Comparison of ENCODE assay signal across 1 cellular context in the genomic region with DNA sequence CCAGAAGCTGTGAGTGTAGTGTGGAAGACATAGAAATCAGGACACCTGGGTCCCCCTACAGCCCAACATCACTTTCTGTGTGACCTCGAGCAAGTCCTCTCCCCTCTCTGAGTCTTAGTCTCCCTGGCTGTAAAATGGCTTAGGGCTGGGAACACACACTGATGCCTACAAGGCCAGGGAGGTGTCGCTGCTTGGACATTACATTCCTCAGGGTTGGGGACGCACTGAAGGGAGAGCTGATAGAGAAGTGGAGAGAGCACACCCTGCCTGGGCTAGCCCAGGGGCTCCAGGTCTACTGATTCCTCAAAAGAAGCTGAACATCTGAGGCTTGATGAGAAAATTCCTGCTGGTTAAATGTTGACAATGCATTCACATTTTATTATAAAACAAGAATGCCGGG.
TF ChIP-seq lines count a peak whose summit lies in the region.

No MANE protein-coding gene starts in this region.

TF ChIP-seq in H1, 55 proteins besides CTCF, POLR2A, EP300 and RAD21:
- no peak for TF ChIP-seq ASH2L (IDR thresholded peaks at IDR 0.05; ENCODE audit: low read length)
- TF ChIP-seq SUZ12 (IDR thresholded peaks at IDR 0.05; ENCODE audit: low read length) = no peak
- TF ChIP-seq, protein P1, sequence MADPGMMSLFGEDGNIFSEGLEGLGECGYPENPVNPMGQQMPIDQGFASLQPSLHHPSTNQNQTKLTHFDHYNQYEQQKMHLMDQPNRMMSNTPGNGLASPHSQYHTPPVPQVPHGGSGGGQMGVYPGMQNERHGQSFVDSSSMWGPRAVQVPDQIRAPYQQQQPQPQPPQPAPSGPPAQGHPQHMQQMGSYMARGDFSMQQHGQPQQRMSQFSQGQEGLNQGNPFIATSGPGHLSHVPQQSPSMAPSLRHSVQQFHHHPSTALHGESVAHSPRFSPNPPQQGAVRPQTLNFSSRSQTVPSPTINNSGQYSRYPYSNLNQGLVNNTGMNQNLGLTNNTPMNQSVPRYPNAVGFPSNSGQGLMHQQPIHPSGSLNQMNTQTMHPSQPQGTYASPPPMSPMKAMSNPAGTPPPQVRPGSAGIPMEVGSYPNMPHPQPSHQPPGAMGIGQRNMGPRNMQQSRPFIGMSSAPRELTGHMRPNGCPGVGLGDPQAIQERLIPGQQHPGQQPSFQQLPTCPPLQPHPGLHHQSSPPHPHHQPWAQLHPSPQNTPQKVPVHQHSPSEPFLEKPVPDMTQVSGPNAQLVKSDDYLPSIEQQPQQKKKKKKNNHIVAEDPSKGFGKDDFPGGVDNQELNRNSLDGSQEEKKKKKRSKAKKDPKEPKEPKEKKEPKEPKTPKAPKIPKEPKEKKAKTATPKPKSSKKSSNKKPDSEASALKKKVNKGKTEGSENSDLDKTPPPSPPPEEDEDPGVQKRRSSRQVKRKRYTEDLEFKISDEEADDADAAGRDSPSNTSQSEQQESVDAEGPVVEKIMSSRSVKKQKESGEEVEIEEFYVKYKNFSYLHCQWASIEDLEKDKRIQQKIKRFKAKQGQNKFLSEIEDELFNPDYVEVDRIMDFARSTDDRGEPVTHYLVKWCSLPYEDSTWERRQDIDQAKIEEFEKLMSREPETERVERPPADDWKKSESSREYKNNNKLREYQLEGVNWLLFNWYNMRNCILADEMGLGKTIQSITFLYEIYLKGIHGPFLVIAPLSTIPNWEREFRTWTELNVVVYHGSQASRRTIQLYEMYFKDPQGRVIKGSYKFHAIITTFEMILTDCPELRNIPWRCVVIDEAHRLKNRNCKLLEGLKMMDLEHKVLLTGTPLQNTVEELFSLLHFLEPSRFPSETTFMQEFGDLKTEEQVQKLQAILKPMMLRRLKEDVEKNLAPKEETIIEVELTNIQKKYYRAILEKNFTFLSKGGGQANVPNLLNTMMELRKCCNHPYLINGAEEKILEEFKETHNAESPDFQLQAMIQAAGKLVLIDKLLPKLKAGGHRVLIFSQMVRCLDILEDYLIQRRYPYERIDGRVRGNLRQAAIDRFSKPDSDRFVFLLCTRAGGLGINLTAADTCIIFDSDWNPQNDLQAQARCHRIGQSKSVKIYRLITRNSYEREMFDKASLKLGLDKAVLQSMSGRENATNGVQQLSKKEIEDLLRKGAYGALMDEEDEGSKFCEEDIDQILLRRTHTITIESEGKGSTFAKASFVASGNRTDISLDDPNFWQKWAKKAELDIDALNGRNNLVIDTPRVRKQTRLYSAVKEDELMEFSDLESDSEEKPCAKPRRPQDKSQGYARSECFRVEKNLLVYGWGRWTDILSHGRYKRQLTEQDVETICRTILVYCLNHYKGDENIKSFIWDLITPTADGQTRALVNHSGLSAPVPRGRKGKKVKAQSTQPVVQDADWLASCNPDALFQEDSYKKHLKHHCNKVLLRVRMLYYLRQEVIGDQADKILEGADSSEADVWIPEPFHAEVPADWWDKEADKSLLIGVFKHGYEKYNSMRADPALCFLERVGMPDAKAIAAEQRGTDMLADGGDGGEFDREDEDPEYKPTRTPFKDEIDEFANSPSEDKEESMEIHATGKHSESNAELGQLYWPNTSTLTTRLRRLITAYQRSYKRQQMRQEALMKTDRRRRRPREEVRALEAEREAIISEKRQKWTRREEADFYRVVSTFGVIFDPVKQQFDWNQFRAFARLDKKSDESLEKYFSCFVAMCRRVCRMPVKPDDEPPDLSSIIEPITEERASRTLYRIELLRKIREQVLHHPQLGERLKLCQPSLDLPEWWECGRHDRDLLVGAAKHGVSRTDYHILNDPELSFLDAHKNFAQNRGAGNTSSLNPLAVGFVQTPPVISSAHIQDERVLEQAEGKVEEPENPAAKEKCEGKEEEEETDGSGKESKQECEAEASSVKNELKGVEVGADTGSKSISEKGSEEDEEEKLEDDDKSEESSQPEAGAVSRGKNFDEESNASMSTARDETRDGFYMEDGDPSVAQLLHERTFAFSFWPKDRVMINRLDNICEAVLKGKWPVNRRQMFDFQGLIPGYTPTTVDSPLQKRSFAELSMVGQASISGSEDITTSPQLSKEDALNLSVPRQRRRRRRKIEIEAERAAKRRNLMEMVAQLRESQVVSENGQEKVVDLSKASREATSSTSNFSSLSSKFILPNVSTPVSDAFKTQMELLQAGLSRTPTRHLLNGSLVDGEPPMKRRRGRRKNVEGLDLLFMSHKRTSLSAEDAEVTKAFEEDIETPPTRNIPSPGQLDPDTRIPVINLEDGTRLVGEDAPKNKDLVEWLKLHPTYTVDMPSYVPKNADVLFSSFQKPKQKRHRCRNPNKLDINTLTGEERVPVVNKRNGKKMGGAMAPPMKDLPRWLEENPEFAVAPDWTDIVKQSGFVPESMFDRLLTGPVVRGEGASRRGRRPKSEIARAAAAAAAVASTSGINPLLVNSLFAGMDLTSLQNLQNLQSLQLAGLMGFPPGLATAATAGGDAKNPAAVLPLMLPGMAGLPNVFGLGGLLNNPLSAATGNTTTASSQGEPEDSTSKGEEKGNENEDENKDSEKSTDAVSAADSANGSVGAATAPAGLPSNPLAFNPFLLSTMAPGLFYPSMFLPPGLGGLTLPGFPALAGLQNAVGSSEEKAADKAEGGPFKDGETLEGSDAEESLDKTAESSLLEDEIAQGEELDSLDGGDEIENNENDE (IDR thresholded peaks at IDR 0.05; ENCODE audit: insufficient replicate concordance, low read length) = no peak
- no peak for TF ChIP-seq POU5F1 (IDR thresholded peaks at IDR 0.05; ENCODE audit: low read depth, low read length)
- TF ChIP-seq, protein P2, sequence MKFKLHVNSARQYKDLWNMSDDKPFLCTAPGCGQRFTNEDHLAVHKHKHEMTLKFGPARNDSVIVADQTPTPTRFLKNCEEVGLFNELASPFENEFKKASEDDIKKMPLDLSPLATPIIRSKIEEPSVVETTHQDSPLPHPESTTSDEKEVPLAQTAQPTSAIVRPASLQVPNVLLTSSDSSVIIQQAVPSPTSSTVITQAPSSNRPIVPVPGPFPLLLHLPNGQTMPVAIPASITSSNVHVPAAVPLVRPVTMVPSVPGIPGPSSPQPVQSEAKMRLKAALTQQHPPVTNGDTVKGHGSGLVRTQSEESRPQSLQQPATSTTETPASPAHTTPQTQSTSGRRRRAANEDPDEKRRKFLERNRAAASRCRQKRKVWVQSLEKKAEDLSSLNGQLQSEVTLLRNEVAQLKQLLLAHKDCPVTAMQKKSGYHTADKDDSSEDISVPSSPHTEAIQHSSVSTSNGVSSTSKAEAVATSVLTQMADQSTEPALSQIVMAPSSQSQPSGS (IDR thresholded peaks at IDR 0.05; ENCODE audit: low read length) = no peak
